24 cellular contexts compared by ENCODE assay signal in genomic region chr4:71609651-71610050, GRCh38.
"Had no signal": no experiment of that assay in that cellular context is flagged by ENCODE, and none has a peak within 500 bp of the region (broad histone marks: within the 10 kb centered on the region; RNA-seq: fewer than 3 reads in every experiment).

No MANE protein-coding gene starts in this region.

- H3K9me3 ChIP-seq: adrenal gland, colonic mucosa had no signal

- H3K27me3 ChIP-seq: adrenal gland, colonic mucosa had no signal

- ATAC-seq: T-cell had no signal

- H3K4me2 ChIP-seq: KMS-11 had no signal

- H3K4me3 ChIP-seq: adrenal gland, colonic mucosa, SK-N-MC had no signal

- H3K27ac ChIP-seq: adrenal gland, colonic mucosa, KMS-11, SK-N-MC, VCaP had no signal

- H3K36me3 ChIP-seq: adrenal gland, colonic mucosa had no signal

- H3K4me1 ChIP-seq: adrenal gland, colonic mucosa had no signal

- DNase-seq: activated CD4-positive, alpha-beta memory T cell treated with anti-CD3 and anti-CD28 coated beads, Interleukin-2, amount 10 ng/mL, durations not matched to agents 7 days and 5 days; activated CD4-positive, alpha-beta T cell treated with anti-CD3 and anti-CD28 coated beads, Interleukin-2, amount 50 U/mL, for 1 hour; activated CD4-positive, CD25-positive, alpha-beta regulatory T cell; activated gamma-delta T cell treated with Interleukin-2 at 50 U/mL for 16 hours; activated naive CD4-positive, alpha-beta T cell treated with anti-CD3 and anti-CD28 coated beads, Interleukin-2, amount 50 U/mL, for 16 hours; activated naive CD8-positive, alpha-beta T cell treated with anti-CD3 and anti-CD28 coated beads, Interleukin-2, amount 10 ng/mL, durations not matched to agents 7 days and 5 days; activated T-cell treated with anti-CD3 and anti-CD28 coated beads for 4 hours; activated T-cell treated with anti-CD3 and anti-CD28 coated beads, Interleukin-2, amount 50 U/mL, for 48 hours; adrenal gland; anterior cingulate cortex; colonic mucosa; NCI-H1417; NCI-H1694; NCI-H2029; NCI-H2107; NCI-H446; NCI-H524; T-cell; T-helper 2 cell; T1000 had no signal

- H3K9ac ChIP-seq: KMS-11 had no signal

- FAIRE-seq: TTC549 had no signal
